ENCODE assay signal across 1 cellular context in genomic region chr1:173861731-173862145, GRCh38.
TF ChIP-seq lines count a peak whose summit lies in the region.

No MANE protein-coding gene starts in this region.

TF ChIP-seq in K562, 482 proteins besides CTCF, POLR2A, EP300 and RAD21 (continued from another document):
- TF ChIP-seq REST (CRISPR knock-in tag; IDR thresholded peaks at IDR 0.05; ENCODE audit: low read depth) (no peak), POLR2AphosphoS2 (IDR thresholded peaks at IDR 0.05; ENCODE audit: low read length) (0 out of 2 replicates have a peak, but pooled peaks have one; percentile 5), ZSCAN29 (IDR thresholded peaks at IDR 0.05) (no peak), BRD9 (IDR thresholded peaks at IDR 0.05; ENCODE audit: low read depth, partially characterized antibody) (no peak), TGIF2 (CRISPR knock-in tag; IDR thresholded peaks at IDR 0.05) (no peak), RBM14 (IDR thresholded peaks at IDR 0.05; ENCODE audit: borderline replicate concordance, insufficient read depth, low read depth, low read length) (no peak), ZBTB11 (CRISPR knock-in tag; IDR thresholded peaks at IDR 0.05) (no peak), HMGN3 (IDR thresholded peaks at IDR 0.05; ENCODE audit: borderline replicate concordance, extremely low read depth, insufficient read length, low read depth, low read length) (no peak), ESRRA (IDR thresholded peaks at IDR 0.05; ENCODE audit: borderline replicate concordance, low read depth) (no peak), RUNX1 (IDR thresholded peaks at IDR 0.05; ENCODE audit: low read depth) (no peak), ZBTB43 (CRISPR knock-in tag; IDR thresholded peaks at IDR 0.05) (no peak), POLR2H (tag; IDR thresholded peaks at IDR 0.05; ENCODE audit: low read depth) (peak; percentile 69), CAMTA2 (CRISPR knock-in tag; conservative IDR thresholded peaks at IDR 0.05) (0 out of 2 replicates have a peak, but pooled peaks have one; percentile 77), POLR2AphosphoS5 (IDR thresholded peaks at IDR 0.05; ENCODE audit: control insufficient read depth, insufficient read depth, low read depth, low read length) (0 out of 2 replicates have a peak, but pooled peaks have one; percentile 16), ZFP1 (CRISPR knock-in tag; IDR thresholded peaks at IDR 0.05) (0 out of 2 replicates have a peak, but pooled peaks have one; percentile 5), KLF13 (tag; IDR thresholded peaks at IDR 0.05; ENCODE audit: borderline replicate concordance, low read depth) (no peak), MECOM (CRISPR knock-in tag; IDR thresholded peaks at IDR 0.05) (no peak), EP400 (IDR thresholded peaks at IDR 0.05) (no peak)
